ENCODE assay signal across 16 cellular contexts in genomic region chr13:25881136-25881926, GRCh38.
DNase-seq lines count a peak whose midpoint lies in the region; ATAC-seq and TF ChIP-seq lines count a peak whose summit lies in the region.
"Had no signal": no experiment of that assay in that cellular context is flagged by ENCODE, and none has a peak within 500 bp of the region (broad histone marks: within the 10 kb centered on the region; RNA-seq: fewer than 3 reads in every experiment).

No MANE protein-coding gene starts in this region.

- no peaks in the 10 kb centered on the region for H4K20me1 ChIP-seq in DND-41 (ENCODE audit: insufficient read depth, low read length)

- no peaks in the 10 kb centered on the region for H3K79me2 ChIP-seq in DND-41 (ENCODE audit: insufficient read depth, low read length)

- peaks cover 47% of the 10 kb centered on the region for H3K4me1 Mint-ChIP-seq in chondrocyte (ENCODE audit: low read depth)
- H3K4me1 Mint-ChIP-seq in nephron progenitor cell: peaks cover 81% of the 10 kb centered on the region
- peaks cover 0 to 3% of the 10 kb centered on the region in 2 donors for H3K4me1 Mint-ChIP-seq in immature natural killer cell

- peak overlapping the region; percentile 1 for H3K27ac Mint-ChIP-seq in chondrocyte (ENCODE audit: unreplicated experiment)
- peak overlapping the region; percentile 71 for H3K27ac Mint-ChIP-seq in nephron progenitor cell
- peak overlapping the region in 1 of 6 donors; percentile 25 for H3K27ac Mint-ChIP-seq in immature natural killer cell
- H3K27ac Mint-ChIP-seq: activated CD4-positive, alpha-beta T cell treated with anti-CD3 and anti-CD28 coated beads for 36 hours; natural killer cell; stimulated activated naive CD8-positive, alpha-beta T cell treated with anti-CD3 and anti-CD28 coated beads, Interleukin-15, amount 100 ng/mL, for 72 hours had no signal

- H3K4me2 ChIP-seq in DND-41 (ENCODE audit: insufficient read depth, low read length): peak overlapping the region; percentile 54

- H3K9me3 Mint-ChIP-seq in chondrocyte (ENCODE audit: low read depth): no peaks in the 10 kb centered on the region
- H3K9me3 Mint-ChIP-seq in nephron progenitor cell: no peaks in the 10 kb centered on the region
- H3K9me3 Mint-ChIP-seq in immature natural killer cell: peaks cover 0 to 1% (median 0%) of the 10 kb centered on the region in 6 donors
- H3K9me3 Mint-ChIP-seq: natural killer cell had no signal

- H3K4me1 ChIP-seq in DND-41 (ENCODE audit: insufficient read depth, low read length): peaks cover 86% of the 10 kb centered on the region

- no peaks in the 10 kb centered on the region for H3K27me3 Mint-ChIP-seq in chondrocyte (ENCODE audit: low read depth)
- H3K27me3 Mint-ChIP-seq in nephron progenitor cell (ENCODE audit: low read depth, poor library complexity): peaks cover 8% of the 10 kb centered on the region
- peaks cover 2 to 8% (median 4%) of the 10 kb centered on the region in 3 donors for H3K27me3 Mint-ChIP-seq in immature natural killer cell (ENCODE audit: low read depth in 3 of 3)
- H3K27me3 Mint-ChIP-seq: activated CD4-positive, alpha-beta T cell treated with anti-CD3 and anti-CD28 coated beads for 36 hours; stimulated activated naive CD8-positive, alpha-beta T cell treated with anti-CD3 and anti-CD28 coated beads, Interleukin-15, amount 100 ng/mL, for 72 hours had no signal

- 0 out of 2 replicates have a peak overlapping the region, but pooled peaks have one; percentile 23 for H2AFZ ChIP-seq in DND-41 (ENCODE audit: low read depth, low read length)

- in situ Hi-C loops in G401 (cut with HindIII; ENCODE audit: low sequenced_read_pairs): no loop called here

- H3K27ac ChIP-seq in DND-41 (ENCODE audit: low read length): peak overlapping the region; percentile 96

- peak; percentile 58 for ATAC-seq in DND-41 (ENCODE audit: insufficient read depth, low read depth)
- ATAC-seq: activated CD4-positive, alpha-beta T cell treated with anti-CD3 and anti-CD28 coated beads for 36 hours; natural killer cell; stimulated activated naive CD8-positive, alpha-beta T cell treated with anti-CD3 and anti-CD28 coated beads, Interleukin-15, amount 100 ng/mL, for 72 hours had no signal

- DNase-seq in DND-41: peak; percentile 59
- peak; percentile 85 for DNase-seq in Jurkat, Clone E6-1 (ENCODE audit: low read depth, low spot score)
- no peak for DNase-seq in chondrocyte (ENCODE audit: low spot score)
- DNase-seq in nephron progenitor cell: no peak
- DNase-seq in NCI-H146 treated with DMSO at 0.1 percent for 48 hours (lab: John Stamatoyannopoulos, UW; ENCODE audit: unreplicated experiment): no peak
- DNase-seq in immature natural killer cell: no peak
- DNase-seq in NCI-H2107 treated with DMSO at 0.1 percent for 48 hours (lab: John Stamatoyannopoulos, UW; ENCODE audit: unreplicated experiment): no peak
- no peak for DNase-seq in G401 (ENCODE audit: low spot score)
- DNase-seq: activated CD4-positive, alpha-beta T cell treated with anti-CD3 and anti-CD28 coated beads for 36 hours; activated naive CD4-positive, alpha-beta T cell treated with anti-CD3 and anti-CD28 coated beads, Interleukin-2, amount 50 U/mL, for 16 hours; C1 segment of cervical spinal cord; cerebellar nuclear complex; foreskin melanocyte; natural killer cell; stimulated activated naive CD8-positive, alpha-beta T cell treated with anti-CD3 and anti-CD28 coated beads, Interleukin-15, amount 100 ng/mL, for 72 hours; T1000 had no signal

- H3K9ac ChIP-seq in DND-41 (ENCODE audit: low read depth, low read length): peak overlapping the region; percentile 47

- TF ChIP-seq CTCF in DND-41 (IDR thresholded peaks at IDR 0.05; ENCODE audit: borderline replicate concordance, extremely low read depth, low read length, poor library complexity, severe bottlenecking) (no peak), chondrocyte (IDR thresholded peaks at IDR 0.05) (no peak), nephron progenitor cell (IDR thresholded peaks at IDR 0.05) (no peak)

- H3K9me3 ChIP-seq in DND-41 (ENCODE audit: insufficient read depth, low read length, severe bottlenecking): no peaks in the 10 kb centered on the region

- H3K36me3 Mint-ChIP-seq in chondrocyte (ENCODE audit: low read depth) (no peaks in the 10 kb centered on the region), nephron progenitor cell (ENCODE audit: low read depth) (no peaks in the 10 kb centered on the region), immature natural killer cell (peaks cover 0 to 3% (median 0%) of the 10 kb centered on the region in 3 donors)
- H3K36me3 Mint-ChIP-seq: natural killer cell had no signal

- peak overlapping the region in 1 of 2 experiments; percentile 37; a peak in 2 of 4 replicates for H3K4me3 ChIP-seq in DND-41 (ENCODE audit: low read depth in 1 of 2, low read length in 2 of 2)
- no peak overlapping the region; the same call in 1 of the 2 replicates for H3K4me3 ChIP-seq in Jurkat, Clone E6-1 (ENCODE audit: low read length)

- no peak overlapping the region for H3K4me3 Mint-ChIP-seq in chondrocyte (ENCODE audit: unreplicated experiment)
- H3K4me3 Mint-ChIP-seq in nephron progenitor cell: peak overlapping the region; percentile 41
- no peak overlapping the region for H3K4me3 Mint-ChIP-seq in immature natural killer cell
- H3K4me3 Mint-ChIP-seq: activated CD4-positive, alpha-beta T cell treated with anti-CD3 and anti-CD28 coated beads for 36 hours; natural killer cell; stimulated activated naive CD8-positive, alpha-beta T cell treated with anti-CD3 and anti-CD28 coated beads, Interleukin-15, amount 100 ng/mL, for 72 hours had no signal

- H3K27me3 ChIP-seq in DND-41 (ENCODE audit: insufficient read depth, low read length, poor library complexity): no peaks in the 10 kb centered on the region

- no peaks in the 10 kb centered on the region for H3K36me3 ChIP-seq in DND-41 (ENCODE audit: insufficient read depth, low read length)

Comparison
In these comparisons a context has a peak if more than half of its experiments do, and no peak if none do; other contexts are left out.
1. DNase-seq: peak in DND-41 (single experiment) and Jurkat, Clone E6-1 (single experiment); none in chondrocyte (single experiment), nephron progenitor cell (single experiment), NCI-H146 treated with DMSO at 0.1 percent for 48 hours (single experiment), immature natural killer cell (0 of 3), NCI-H2107 treated with DMSO at 0.1 percent for 48 hours (single experiment) and G401 (single experiment).